8 cellular contexts compared by ENCODE assay signal in the genomic region with DNA sequence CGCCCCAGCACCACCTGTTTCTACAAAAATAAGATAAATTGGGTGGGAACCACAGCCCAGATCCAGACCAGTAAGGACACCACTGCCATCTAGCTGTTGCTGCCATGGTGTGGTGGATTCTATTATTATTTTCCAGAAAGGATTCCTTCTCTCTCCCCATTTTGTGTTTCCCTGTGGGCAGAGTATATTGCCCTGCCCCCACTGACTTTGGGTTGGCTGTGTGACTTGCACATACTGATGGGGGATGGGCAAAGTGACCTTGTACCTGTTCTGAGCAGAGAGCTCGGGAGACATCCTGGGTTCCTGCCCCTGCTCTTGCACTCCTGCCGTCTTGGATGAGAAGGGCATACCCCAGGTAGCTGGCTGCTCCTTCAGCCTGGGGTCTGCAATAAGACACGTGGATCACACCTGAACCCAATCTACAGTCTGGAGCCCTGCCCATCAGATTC. TPM values are rescaled to one million over a fixed set of nuclear protein-coding genes. Genes with fewer than 3 reads are reported as not detected.
DNase-seq lines count a peak whose midpoint lies in the region; ATAC-seq and TF ChIP-seq lines count a peak whose summit lies in the region.

No MANE protein-coding gene starts in this region.

- WGBS in hepatocyte (ENCODE audit: low lambda C conversion rate, missing lambda C conversion rate), result 39% methylated on average over 4 of the region's 4 CpGs

- H3K79me2 ChIP-seq in hepatocyte, result no peaks in the 10 kb centered on the region

- DNase-seq in CD1c-positive myeloid dendritic cell (ENCODE audit: extremely low spot score), result peak; percentile 16
- DNase-seq in GM13976 (ENCODE audit: low spot score), result peak; percentile 46
- peak; percentile 12 for DNase-seq in SHP77 treated with DMSO at 0.1 percent for 48 hours (lab: John Stamatoyannopoulos, UW)
- peak; percentile 30 for DNase-seq in hepatocyte (ENCODE audit: low spot score)
- no peak for DNase-seq in MG63
- no peak for DNase-seq in superior temporal gyrus (ENCODE audit: extremely low spot score)

- no peaks in the 10 kb centered on the region for H3K4me1 ChIP-seq in hepatocyte (ENCODE audit: insufficient read depth)

- no peaks in the 10 kb centered on the region for H3K27me3 ChIP-seq in hepatocyte
- H3K27me3 ChIP-seq in MG63, result no peaks in the 10 kb centered on the region

- H2AFZ ChIP-seq in hepatocyte, result no peak overlapping the region

- H3K9me3 ChIP-seq in hepatocyte (ENCODE audit: low read depth) (no peaks in the 10 kb centered on the region), MG63 (no peaks in the 10 kb centered on the region)

- no peak overlapping the region for H3K4me3 ChIP-seq in hepatocyte
- no peak overlapping the region for H3K4me3 ChIP-seq in MG63

- no peaks in the 10 kb centered on the region for H3K36me3 ChIP-seq in hepatocyte (replicated peaks; ENCODE audit: insufficient read depth, low read depth)
- H3K36me3 ChIP-seq in MG63, result no peaks in the 10 kb centered on the region

- no peaks in the 10 kb centered on the region for H3K9me2 ChIP-seq in hepatocyte (replicated peaks; ENCODE audit: insufficient read depth)

- no peak overlapping the region for H3K4me2 ChIP-seq in hepatocyte

- H4K20me1 ChIP-seq in hepatocyte (ENCODE audit: insufficient read depth, poor library complexity, severe bottlenecking), result no peaks in the 10 kb centered on the region

- peak; percentile 14 for TF ChIP-seq CTCF in GM13976 (IDR thresholded peaks at IDR 0.05; ENCODE audit: borderline replicate concordance, control extremely low read depth, extremely low read depth, insufficient read depth, missing control alignments)
- peak; percentile 55 for TF ChIP-seq CTCF in hepatocyte (IDR thresholded peaks at IDR 0.05; ENCODE audit: poor library complexity)

- ATAC-seq in GM21619 (IDR thresholded peaks at IDR 0.05; ENCODE audit: unreplicated experiment) (no peak), HG02981 (IDR thresholded peaks at IDR 0.05; ENCODE audit: unreplicated experiment) (no peak)

- in situ Hi-C loops in GM13976 (cut with MboI; ENCODE audit: low sequenced_read_pairs, unreplicated experiment), result no loop called here

- H3K27ac ChIP-seq in hepatocyte, result no peak overlapping the region

RNA-seq across cellular contexts. Expression of a gene that starts 24.3 kb away (rescaled TPM):
- 35.5 and 36.2 TPM in 2 replicates for total RNA-seq in hepatocyte
- 26.1 and 27.3 TPM in 2 replicates for polyA plus RNA-seq in hepatocyte
- 8.5 and 13.3 TPM in 2 replicates for total RNA-seq in MG63 (2014; rRNA removed; shearing (Covaris generic); ENCODE audit: low replicate concordance)

RNA-seq across cellular contexts. Expression of a gene that starts 24.7 kb away (rescaled TPM):
- 17.5 and 17.8 TPM in 2 replicates for total RNA-seq in hepatocyte
- 45.4 and 53.0 TPM in 2 replicates for polyA plus RNA-seq in hepatocyte
- total RNA-seq in MG63 (2014; rRNA removed; shearing (Covaris generic); ENCODE audit: low replicate concordance), result 4.4 and 7.0 TPM in 2 replicates

RNA-seq across cellular contexts. Expression of a gene that starts 44.7 kb away (rescaled TPM):
- total RNA-seq in hepatocyte, result 55.9 and 66.7 TPM in 2 replicates
- polyA plus RNA-seq in hepatocyte, result 47.4 and 49.8 TPM in 2 replicates
- total RNA-seq in MG63 (2014; rRNA removed; shearing (Covaris generic); ENCODE audit: low replicate concordance), result 37.7 and 39.9 TPM in 2 replicates

RNA-seq across cellular contexts. Expression of a gene that starts 46.5 kb away (rescaled TPM):
- total RNA-seq in hepatocyte, result 22.2 and 22.7 TPM in 2 replicates
- 13.7 and 17.8 TPM in 2 replicates for polyA plus RNA-seq in hepatocyte
- total RNA-seq in MG63 (2014; rRNA removed; shearing (Covaris generic); ENCODE audit: low replicate concordance), result 3.8 and 6.0 TPM in 2 replicates

RNA-seq across cellular contexts. Expression of a gene that starts 46.7 kb away (rescaled TPM):
- 14.9 and 16.3 TPM in 2 replicates for total RNA-seq in hepatocyte
- polyA plus RNA-seq in hepatocyte, result 12.1 and 13.1 TPM in 2 replicates
- total RNA-seq in MG63 (2014; rRNA removed; shearing (Covaris generic); ENCODE audit: low replicate concordance), result 18.5 and 25.0 TPM in 2 replicates

Comparison
In these comparisons a context has a peak if more than half of its experiments do, and no peak if none do; other contexts are left out.
1. DNase-seq: peak in CD1c-positive myeloid dendritic cell (single experiment), GM13976 (single experiment), SHP77 treated with DMSO at 0.1 percent for 48 hours (single experiment) and hepatocyte (single experiment); none in MG63 (single experiment) and superior temporal gyrus (single experiment).